In the genomic region with DNA sequence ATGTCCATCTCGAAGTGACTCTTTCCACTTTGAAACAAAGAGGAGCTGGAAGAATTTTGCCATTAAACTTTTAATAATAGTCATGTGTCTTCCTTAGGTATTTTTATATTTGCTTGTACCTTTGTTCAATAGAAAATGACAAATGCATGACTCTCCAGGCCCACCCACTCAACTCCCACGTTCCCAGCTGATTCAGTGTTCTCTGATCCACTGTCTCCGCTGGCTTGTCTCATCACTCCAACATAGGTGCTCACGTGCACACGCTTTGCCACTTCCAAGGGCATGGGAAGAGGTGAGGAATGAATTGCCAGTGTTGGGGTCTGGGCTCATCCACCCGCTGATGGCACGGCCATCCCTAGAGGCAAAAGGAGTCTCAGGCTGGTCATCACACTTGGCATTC, we compare ENCODE assay signal across 18 cellular contexts.
"Had no signal": no experiment of that assay in that cellular context is flagged by ENCODE, and none has a peak within 500 bp of the region (broad histone marks: within the 10 kb centered on the region; RNA-seq: fewer than 3 reads in every experiment).

No MANE protein-coding gene starts in this region.

- H3K4me3 ChIP-seq: adrenal gland, coronary artery, gastrocnemius medialis, left lung, mucosa of descending colon, prostate gland, right lobe of liver, SK-N-MC, spleen had no signal

- H3K27me3 Mint-ChIP-seq: activated CD8-positive, alpha-beta T cell treated with anti-CD3 and anti-CD28 coated beads for 36 hours had no signal

- H3K27me3 ChIP-seq: adrenal gland, left lung, right lobe of liver had no signal

- DNase-seq: activated CD8-positive, alpha-beta T cell treated with anti-CD3 and anti-CD28 coated beads for 36 hours; activated effector memory CD4-positive, alpha-beta T cell treated with anti-CD3 and anti-CD28 coated beads, Interleukin-2, amount 50 U/mL, for 16 hours; adrenal gland; central memory CD4-positive, alpha-beta T cell; effector CD4-positive, alpha-beta T cell; gastrocnemius medialis; left lung; mucosa of descending colon; right lobe of liver; spleen; stimulated activated naive B cell treated with anti-CD40 and anti-IgM and Interleukin-4, amounts not matched to agents 10 μg/mL and 1 μg/mL and 100 μg/mL, for 72 hours; T-helper 1 cell; trophoblast cell had no signal

- ATAC-seq: activated CD8-positive, alpha-beta T cell treated with anti-CD3 and anti-CD28 coated beads for 36 hours; gastrocnemius medialis; left lung; mucosa of descending colon; natural killer cell treated with Interleukin-12 subunit alpha and Interleukin-12 subunit beta and Interleukin-15 and Interleukin-18, amount 100 ng/mL, for 72 hours; right lobe of liver; stimulated activated naive B cell treated with anti-CD40 and anti-IgM and Interleukin-4, amounts not matched to agents 10 μg/mL and 1 μg/mL and 100 μg/mL, for 72 hours had no signal

- H3K36me3 Mint-ChIP-seq: natural killer cell treated with Interleukin-12 subunit alpha and Interleukin-12 subunit beta and Interleukin-15 and Interleukin-18, amount 100 ng/mL, for 72 hours; stimulated activated naive B cell treated with anti-CD40 and anti-IgM and Interleukin-4, amounts not matched to agents 10 μg/mL and 1 μg/mL and 100 μg/mL, for 72 hours had no signal

- H3K9me3 Mint-ChIP-seq: natural killer cell treated with Interleukin-12 subunit alpha and Interleukin-12 subunit beta and Interleukin-15 and Interleukin-18, amount 100 ng/mL, for 72 hours; stimulated activated naive B cell treated with anti-CD40 and anti-IgM and Interleukin-4, amounts not matched to agents 10 μg/mL and 1 μg/mL and 100 μg/mL, for 72 hours had no signal

- H3K4me3 Mint-ChIP-seq: activated CD8-positive, alpha-beta T cell treated with anti-CD3 and anti-CD28 coated beads for 36 hours; natural killer cell treated with Interleukin-12 subunit alpha and Interleukin-12 subunit beta and Interleukin-15 and Interleukin-18, amount 100 ng/mL, for 72 hours; stimulated activated naive B cell treated with anti-CD40 and anti-IgM and Interleukin-4, amounts not matched to agents 10 μg/mL and 1 μg/mL and 100 μg/mL, for 72 hours had no signal

- H3K27ac Mint-ChIP-seq: activated CD8-positive, alpha-beta T cell treated with anti-CD3 and anti-CD28 coated beads for 36 hours; natural killer cell treated with Interleukin-12 subunit alpha and Interleukin-12 subunit beta and Interleukin-15 and Interleukin-18, amount 100 ng/mL, for 72 hours; stimulated activated naive B cell treated with anti-CD40 and anti-IgM and Interleukin-4, amounts not matched to agents 10 μg/mL and 1 μg/mL and 100 μg/mL, for 72 hours had no signal

- FAIRE-seq: keratinocyte had no signal

- H3K36me3 ChIP-seq: adrenal gland, gastrocnemius medialis, left lung, prostate gland, right lobe of liver, spleen had no signal
